Comparison of ENCODE assay signal across 13 cellular contexts in genomic region chr2:206217743-206218520, GRCh38. TPM values are rescaled to one million over a fixed set of nuclear protein-coding genes. Genes with fewer than 3 reads are reported as not detected.
DNase-seq lines count a peak whose midpoint lies in the region; ATAC-seq, FAIRE-seq and TF ChIP-seq lines count a peak whose summit lies in the region.
"Had no signal": no experiment of that assay in that cellular context is flagged by ENCODE, and none has a peak within 500 bp of the region (broad histone marks: within the 10 kb centered on the region; RNA-seq: fewer than 3 reads in every experiment).

No MANE protein-coding gene starts in this region.

- H3K79me2 ChIP-seq in HepG2 (ENCODE audit: insufficient read depth, low read length) (no peaks in the 10 kb centered on the region), astrocyte (ENCODE audit: insufficient read depth, low read length) (no peaks in the 10 kb centered on the region)

- CTCF ChIA-PET in HepG2 (lab: Yijun Ruan, JAX; ENCODE audit: low intra/inter-chr PET ratio, low total read pairs), result no interaction called here

- H2AFZ ChIP-seq in HepG2 (ENCODE audit: low read length), result no peak overlapping the region
- H2AFZ ChIP-seq in astrocyte (ENCODE audit: low read depth, low read length), result no peak overlapping the region

- H3K9ac ChIP-seq in HepG2 (ENCODE audit: insufficient read depth, low read depth, low read length) (no peak overlapping the region), astrocyte (ENCODE audit: low read length) (no peak overlapping the region)

- peak overlapping the region; percentile 38 for H3K27ac Mint-ChIP-seq in astrocyte (ENCODE audit: unreplicated experiment)
- no peak overlapping the region for H3K27ac Mint-ChIP-seq in stimulated activated memory B cell treated with anti-CD40 and anti-IgM and Interleukin-4, amounts not matched to agents 10 μg/mL and 1 μg/mL and 100 μg/mL, for 72 hours

- no peak for TF ChIP-seq RAD21 in HepG2 (CRISPR knock-in tag; IDR thresholded peaks at IDR 0.05)

- BruUV-seq in HepG2 (replicated peaks; lab: Mats Ljungman, UMichigan), result no TSS peak

- H3K4me1 Mint-ChIP-seq in astrocyte (ENCODE audit: low read depth, unreplicated experiment), result peaks cover 22% of the 10 kb centered on the region
- H3K4me1 Mint-ChIP-seq in stimulated activated memory B cell treated with anti-CD40 and anti-IgM and Interleukin-4, amounts not matched to agents 10 μg/mL and 1 μg/mL and 100 μg/mL, for 72 hours, result no peaks in the 10 kb centered on the region
- H3K4me1 Mint-ChIP-seq: central memory CD8-positive, alpha-beta T cell had no signal

- FAIRE-seq in HepG2 (lab: Jason Lieb, UNC) (no peak), astrocyte (lab: Jason Lieb, UNC) (no peak)
- FAIRE-seq: kidney had no signal

- no peaks in the 10 kb centered on the region for H4K20me1 ChIP-seq in HepG2 (ENCODE audit: insufficient read depth, low read length)
- no peaks in the 10 kb centered on the region for H4K20me1 ChIP-seq in astrocyte (ENCODE audit: insufficient read depth, low read length)

- intact Hi-C loops in HepG2 (cut with micrococcal nuclease; ENCODE audit: unreplicated experiment) (no loop called here), right lobe of liver (cut with DNase I) (no loop called here), sciatic nerve (cut with DNase I) (no loop called here)

- no peaks in the 10 kb centered on the region for H3K27me3 Mint-ChIP-seq in astrocyte (ENCODE audit: low read depth, unreplicated experiment)
- H3K27me3 Mint-ChIP-seq in stimulated activated memory B cell treated with anti-CD40 and anti-IgM and Interleukin-4, amounts not matched to agents 10 μg/mL and 1 μg/mL and 100 μg/mL, for 72 hours, result peaks cover 24% of the 10 kb centered on the region

- no peaks in the 10 kb centered on the region for H3K36me3 Mint-ChIP-seq in astrocyte (ENCODE audit: low read depth, unreplicated experiment)
- H3K36me3 Mint-ChIP-seq in stimulated activated memory B cell treated with anti-CD40 and anti-IgM and Interleukin-4, amounts not matched to agents 10 μg/mL and 1 μg/mL and 100 μg/mL, for 72 hours, result no peaks in the 10 kb centered on the region

- H3K27me3 ChIP-seq in HepG2 (ENCODE audit: control insufficient read depth in 1 of 2, insufficient read depth in 2 of 2, low read length in 2 of 2), result peaks cover 0 to 30% of the 10 kb centered on the region in 2 experiments; a peak in 3 of 5 replicates
- H3K27me3 ChIP-seq in right lobe of liver, result no peaks in the 10 kb centered on the region
- peaks cover 3% of the 10 kb centered on the region for H3K27me3 ChIP-seq in astrocyte (ENCODE audit: insufficient read depth, low read length)
- H3K27me3 ChIP-seq: uterus had no signal

- H3K4me2 ChIP-seq in HepG2 (ENCODE audit: low read depth, low read length) (no peak overlapping the region), astrocyte (ENCODE audit: low read length) (peak overlapping the region; percentile 58)

- no peaks in the 10 kb centered on the region for H3K4me1 ChIP-seq in HepG2 (ENCODE audit: insufficient read depth, low read length)
- H3K4me1 ChIP-seq in right lobe of liver, result no peaks in the 10 kb centered on the region
- peaks cover 10% of the 10 kb centered on the region for H3K4me1 ChIP-seq in astrocyte (ENCODE audit: insufficient read depth, low read length)
- H3K4me1 ChIP-seq: uterus had no signal

- H3K9me3 ChIP-seq in HepG2 (ENCODE audit: low read length), result no peaks in the 10 kb centered on the region
- no peaks in the 10 kb centered on the region for H3K9me3 ChIP-seq in right lobe of liver
- no peaks in the 10 kb centered on the region for H3K9me3 ChIP-seq in astrocyte (ENCODE audit: insufficient read depth, low read depth, low read length)
- H3K9me3 ChIP-seq: uterus had no signal

- no peak; the same call in 2 of the 3 replicates for ATAC-seq in HepG2
- no peak for ATAC-seq in right lobe of liver
- no peak for ATAC-seq in sciatic nerve
- no peak for ATAC-seq in stimulated activated memory B cell treated with anti-CD40 and anti-IgM and Interleukin-4, amounts not matched to agents 10 μg/mL and 1 μg/mL and 100 μg/mL, for 72 hours

- no peak overlapping the region for H3K4me3 ChIP-seq in HepG2 (replicated peaks in 1 of 3; ENCODE audit: insufficient read depth in 1 of 3, low read depth in 2 of 3, low read length in 3 of 3)
- H3K4me3 ChIP-seq in right lobe of liver, result no peak overlapping the region
- H3K4me3 ChIP-seq in astrocyte (ENCODE audit: insufficient read depth, low read depth, low read length), result peak overlapping the region; percentile 6
- H3K4me3 ChIP-seq: uterus had no signal

- in situ Hi-C loops in HepG2 (cut with HindIII; ENCODE audit: extremely low pct_ligation_motif_present, low pct_unique_long_range_greater_than_20kb), result no loop called here

- H3K9me3 Mint-ChIP-seq in astrocyte (ENCODE audit: unreplicated experiment), result peaks cover 8% of the 10 kb centered on the region
- peaks cover 7% of the 10 kb centered on the region for H3K9me3 Mint-ChIP-seq in stimulated activated memory B cell treated with anti-CD40 and anti-IgM and Interleukin-4, amounts not matched to agents 10 μg/mL and 1 μg/mL and 100 μg/mL, for 72 hours

- peak overlapping the region; percentile 40 for H3K4me3 Mint-ChIP-seq in astrocyte (ENCODE audit: unreplicated experiment)
- H3K4me3 Mint-ChIP-seq in stimulated activated memory B cell treated with anti-CD40 and anti-IgM and Interleukin-4, amounts not matched to agents 10 μg/mL and 1 μg/mL and 100 μg/mL, for 72 hours, result no peak overlapping the region
- H3K4me3 Mint-ChIP-seq: central memory CD8-positive, alpha-beta T cell had no signal

- H3K36me3 ChIP-seq in HepG2 (replicated peaks in 1 of 2; ENCODE audit: control insufficient read depth in 1 of 2, insufficient read depth in 2 of 2, low read length in 2 of 2) (no peaks in the 10 kb centered on the region), right lobe of liver (no peaks in the 10 kb centered on the region), astrocyte (ENCODE audit: insufficient read depth, low read length) (no peaks in the 10 kb centered on the region)
- H3K36me3 ChIP-seq: uterus had no signal

- 12% methylated on average over 9 of the region's 9 CpGs for WGBS in HepG2 (ENCODE audit: low lambda C conversion rate)
- WGBS in right lobe of liver (ENCODE audit: insufficient coverage, low coverage, low lambda C conversion rate, missing lambda C conversion rate), result 3% methylated on average over 6 of the region's 9 CpGs

- TF ChIP-seq EP300 in HepG2 (IDR thresholded peaks at IDR 0.05; ENCODE audit: low read depth in 2 of 2, low read length in 2 of 2) (no peak), HepG2 (CRISPR knock-in tag; IDR thresholded peaks at IDR 0.05; ENCODE audit: borderline replicate concordance) (no peak)

- DNase-seq in HepG2 (ENCODE audit: low spot score) (no peak), right lobe of liver (no peak), astrocyte (ENCODE audit: low read depth) (peak; percentile 39), islet precursor cell (peak; percentile 73), NCI-H1436 (lab: John Stamatoyannopoulos, UW) (no peak), sciatic nerve (ENCODE audit: low spot score) (no peak), NCI-H748 (lab: John Stamatoyannopoulos, UW; ENCODE audit: unreplicated experiment) (no peak)
- DNase-seq: activated CD4-positive, alpha-beta T cell treated with anti-CD3 and anti-CD28 coated beads, Interleukin-2, amount 50 U/mL, for 1 hour; activated gamma-delta T cell; kidney; uterus had no signal

- TF ChIP-seq POLR2A in HepG2 (IDR thresholded peaks at IDR 0.05; ENCODE audit: insufficient read depth in 1 of 2, low read depth in 2 of 2, low read length in 2 of 2) (no peak), right lobe of liver (IDR thresholded peaks at IDR 0.05) (no peak)

- H3K27ac ChIP-seq in HepG2 (ENCODE audit: extremely low read length, insufficient read depth, low read length) (no peak overlapping the region), right lobe of liver (no peak overlapping the region), astrocyte (ENCODE audit: low read depth, low read length) (no peak overlapping the region)
- H3K27ac ChIP-seq: uterus had no signal

- POLR2A ChIA-PET in HepG2 (lab: Yijun Ruan, JAX), result no interaction called here

- no peak for TF ChIP-seq CTCF in HepG2 (CRISPR knock-in tag; IDR thresholded peaks at IDR 0.05)
- TF ChIP-seq CTCF in right lobe of liver (IDR thresholded peaks at IDR 0.05), result no peak
- no peak for TF ChIP-seq CTCF in astrocyte (IDR thresholded peaks at IDR 0.05; ENCODE audit: insufficient read depth, low read depth, low read length)

RNA-seq across cellular contexts. Expression of gene ZDBF2, which starts 56.5 kb away (rescaled TPM):
- 2.0 and 2.4 TPM in 2 replicates for total RNA-seq in HepG2 (2016; rRNA removed; fragmentation: Illumina TruSeq; extraction: Trizol)
- 7.4 and 8.5 TPM in 2 replicates for total RNA-seq in HepG2 (2016; cell fraction: cytosol; rRNA removed; fragmentation: Illumina TruSeq; extraction: Trizol; ENCODE audit: low read depth)
- total RNA-seq in HepG2 (2016; cell fraction: insoluble cytoplasmic fraction; rRNA removed; fragmentation: Illumina TruSeq; extraction: Trizol), result 1.5 and 1.9 TPM in 2 replicates
- total RNA-seq in HepG2 (2016; cell fraction: membrane; rRNA removed; fragmentation: Illumina TruSeq; extraction: Trizol), result 2.3 and 2.4 TPM in 2 replicates
- total RNA-seq in HepG2 (2016; cell fraction: nucleus; rRNA removed; fragmentation: Illumina TruSeq; extraction: Trizol), result 2.3 and 3.1 TPM in 2 replicates
- 0.91 and 1.5 TPM in 2 replicates for polyA plus RNA-seq in HepG2 (2011; rRNA removed)
- polyA plus RNA-seq in HepG2 (2011; cell fraction: cytosol; rRNA removed), result 0.23 and 0.33 TPM in 2 replicates
- 1.5 and 2.3 TPM in 2 replicates for polyA plus RNA-seq in HepG2 (2011; cell fraction: nucleus; rRNA removed)
- polyA plus RNA-seq in HepG2 (2012), result 1.4 and 2.3 TPM in 2 replicates
- 0.08 and 0.10 TPM in 2 replicates for polyA plus RNA-seq in HepG2 (2016; cell fraction: cytosol; fragmentation: Illumina TruSeq; extraction: Trizol; ENCODE audit: low read depth)
- 0.38 and 0.49 TPM in 2 replicates for polyA plus RNA-seq in HepG2 (2016; cell fraction: insoluble cytoplasmic fraction; fragmentation: Illumina TruSeq; extraction: Trizol; ENCODE audit: low read depth)
- 0.03 and 0.15 TPM in 2 replicates for polyA plus RNA-seq in HepG2 (2016; cell fraction: membrane; fragmentation: Illumina TruSeq; extraction: Trizol; ENCODE audit: low read depth)
- polyA plus RNA-seq in HepG2 (2016; cell fraction: nucleus; fragmentation: Illumina TruSeq; extraction: Trizol; ENCODE audit: insufficient read depth, low read depth), result 2.8 and 3.0 TPM in 2 replicates
- polyA minus RNA-seq in HepG2 (2011; rRNA and poly(A)+ RNA removed; ENCODE audit: low replicate concordance), result 2.1 and 8.6 TPM in 2 replicates
- polyA minus RNA-seq in HepG2 (2011; cell fraction: cytosol; rRNA and poly(A)+ RNA removed), result 1.7 TPM in 2 replicates
- polyA minus RNA-seq in HepG2 (2011; cell fraction: nucleus; rRNA and poly(A)+ RNA removed), result 11.3 and 12.0 TPM in 2 replicates
- 1 to 10 TPM; 2.9 to 6.4 (median 4.3) TPM for total RNA-seq in right lobe of liver
- 40.9 and 43.6 TPM in 2 replicates for total RNA-seq in astrocyte
- total RNA-seq in sciatic nerve, result 23.8 TPM

RNA-seq across cellular contexts. Expression of gene EEF1B2, which starts 58.2 kb away (rescaled TPM):
- total RNA-seq in HepG2 (2016; rRNA removed; fragmentation: Illumina TruSeq; extraction: Trizol) (1,731 and 2,041 TPM in 2 replicates), right lobe of liver (100 to 1,000 TPM; 146 to 228 (median 190) TPM), astrocyte (518 and 546 TPM in 2 replicates), sciatic nerve (315 TPM)
- total RNA-seq in HepG2 (2016; cell fraction: cytosol; rRNA removed; fragmentation: Illumina TruSeq; extraction: Trizol; ENCODE audit: low read depth), result 2,502 and 2,842 TPM in 2 replicates
- 1,728 and 2,113 TPM in 2 replicates for total RNA-seq in HepG2 (2016; cell fraction: insoluble cytoplasmic fraction; rRNA removed; fragmentation: Illumina TruSeq; extraction: Trizol)
- total RNA-seq in HepG2 (2016; cell fraction: membrane; rRNA removed; fragmentation: Illumina TruSeq; extraction: Trizol), result 4,021 and 4,360 TPM in 2 replicates
- 733 and 787 TPM in 2 replicates for total RNA-seq in HepG2 (2016; cell fraction: nucleus; rRNA removed; fragmentation: Illumina TruSeq; extraction: Trizol)
- polyA plus RNA-seq in HepG2 (2011; rRNA removed), result 1,124 and 1,284 TPM in 2 replicates
- 1,102 and 1,298 TPM in 2 replicates for polyA plus RNA-seq in HepG2 (2011; cell fraction: cytosol; rRNA removed)
- 405 and 450 TPM in 2 replicates for polyA plus RNA-seq in HepG2 (2011; cell fraction: nucleus; rRNA removed)
- 1,299 and 1,825 TPM in 2 replicates for polyA plus RNA-seq in HepG2 (2012)
- polyA plus RNA-seq in HepG2 (2016; cell fraction: cytosol; fragmentation: Illumina TruSeq; extraction: Trizol; ENCODE audit: low read depth), result 2,574 and 2,780 TPM in 2 replicates
- 1,745 and 1,876 TPM in 2 replicates for polyA plus RNA-seq in HepG2 (2016; cell fraction: insoluble cytoplasmic fraction; fragmentation: Illumina TruSeq; extraction: Trizol; ENCODE audit: low read depth)
- 3,375 and 3,437 TPM in 2 replicates for polyA plus RNA-seq in HepG2 (2016; cell fraction: membrane; fragmentation: Illumina TruSeq; extraction: Trizol; ENCODE audit: low read depth)
- 1,165 and 1,197 TPM in 2 replicates for polyA plus RNA-seq in HepG2 (2016; cell fraction: nucleus; fragmentation: Illumina TruSeq; extraction: Trizol; ENCODE audit: insufficient read depth, low read depth)
- polyA minus RNA-seq in HepG2 (2011; rRNA and poly(A)+ RNA removed; ENCODE audit: low replicate concordance), result 599 and 1,204 TPM in 2 replicates
- polyA minus RNA-seq in HepG2 (2011; cell fraction: cytosol; rRNA and poly(A)+ RNA removed), result 406 and 415 TPM in 2 replicates
- polyA minus RNA-seq in HepG2 (2011; cell fraction: nucleus; rRNA and poly(A)+ RNA removed), result 338 and 413 TPM in 2 replicates

RNA-seq across cellular contexts. Expression of gene NDUFS1, which starts 58.7 kb away (rescaled TPM):
- 242 and 396 TPM in 2 replicates for total RNA-seq in HepG2 (2016; rRNA removed; fragmentation: Illumina TruSeq; extraction: Trizol)
- total RNA-seq in HepG2 (2016; cell fraction: cytosol; rRNA removed; fragmentation: Illumina TruSeq; extraction: Trizol; ENCODE audit: low read depth), result 70.4 and 73.3 TPM in 2 replicates
- 239 and 375 TPM in 2 replicates for total RNA-seq in HepG2 (2016; cell fraction: insoluble cytoplasmic fraction; rRNA removed; fragmentation: Illumina TruSeq; extraction: Trizol)
- 61.9 and 76.2 TPM in 2 replicates for total RNA-seq in HepG2 (2016; cell fraction: membrane; rRNA removed; fragmentation: Illumina TruSeq; extraction: Trizol)
- 111 and 119 TPM in 2 replicates for total RNA-seq in HepG2 (2016; cell fraction: nucleus; rRNA removed; fragmentation: Illumina TruSeq; extraction: Trizol)
- 102 and 139 TPM in 2 replicates for polyA plus RNA-seq in HepG2 (2011; rRNA removed)
- 93.2 and 124 TPM in 2 replicates for polyA plus RNA-seq in HepG2 (2011; cell fraction: cytosol; rRNA removed)
- polyA plus RNA-seq in HepG2 (2011; cell fraction: nucleus; rRNA removed), result 33.6 and 45.1 TPM in 2 replicates
- polyA plus RNA-seq in HepG2 (2012), result 110 and 123 TPM in 2 replicates
- 10.0 and 11.0 TPM in 2 replicates for polyA plus RNA-seq in HepG2 (2016; cell fraction: cytosol; fragmentation: Illumina TruSeq; extraction: Trizol; ENCODE audit: low read depth)
- polyA plus RNA-seq in HepG2 (2016; cell fraction: insoluble cytoplasmic fraction; fragmentation: Illumina TruSeq; extraction: Trizol; ENCODE audit: low read depth), result 200 and 204 TPM in 2 replicates
- 21.5 and 24.6 TPM in 2 replicates for polyA plus RNA-seq in HepG2 (2016; cell fraction: membrane; fragmentation: Illumina TruSeq; extraction: Trizol; ENCODE audit: low read depth)
- 67.1 and 72.5 TPM in 2 replicates for polyA plus RNA-seq in HepG2 (2016; cell fraction: nucleus; fragmentation: Illumina TruSeq; extraction: Trizol; ENCODE audit: insufficient read depth, low read depth)
- polyA minus RNA-seq in HepG2 (2011; rRNA and poly(A)+ RNA removed; ENCODE audit: low replicate concordance), result 73.9 and 109 TPM in 2 replicates
- 96.8 and 105 TPM in 2 replicates for polyA minus RNA-seq in HepG2 (2011; cell fraction: cytosol; rRNA and poly(A)+ RNA removed)
- polyA minus RNA-seq in HepG2 (2011; cell fraction: nucleus; rRNA and poly(A)+ RNA removed), result 89.4 and 111 TPM in 2 replicates
- total RNA-seq in right lobe of liver, result 100 to 1,000 TPM in 4 of 6 experiments, 10 to 100 TPM in 2; 89.2 to 135 (median 105) TPM
- 97.2 and 100 TPM in 2 replicates for total RNA-seq in astrocyte
- 73.7 TPM for total RNA-seq in sciatic nerve

Comparison
In these comparisons a context has a peak if more than half of its experiments do, and no peak if none do; other contexts are left out.
1. DNase-seq: peak in astrocyte (single experiment) and islet precursor cell (single experiment); none in HepG2 (single experiment), right lobe of liver (0 of 3), NCI-H1436 (single experiment), sciatic nerve (single experiment) and NCI-H748 (single experiment).